Comparison of ENCODE assay signal across 10 cellular contexts in the genomic region with DNA sequence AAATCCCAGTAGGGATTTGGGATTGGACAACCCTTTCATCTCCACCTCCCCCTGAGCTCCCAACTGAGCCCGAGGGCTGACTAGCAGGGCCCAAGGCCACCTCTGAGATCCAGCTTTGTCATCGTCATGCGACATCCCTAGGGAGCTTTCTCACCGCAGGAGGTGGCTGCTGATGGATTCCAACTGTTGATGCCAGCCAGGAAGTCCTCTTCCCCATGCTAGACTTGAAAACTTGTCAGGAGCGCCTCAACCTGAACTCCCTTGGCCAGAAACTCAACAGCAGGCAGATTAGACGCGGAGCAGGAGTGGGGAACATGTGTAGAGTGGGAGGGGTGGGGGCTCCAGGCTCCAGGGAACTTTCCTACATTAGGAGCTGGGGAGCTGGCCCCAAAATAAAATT. TPM values are rescaled to one million over a fixed set of nuclear protein-coding genes. Genes with fewer than 3 reads are reported as not detected.
A peak's percentile ranks its signal among the peaks of the same experiment; 100 is the strongest.
DNase-seq lines count a peak whose midpoint lies in the region; ATAC-seq, FAIRE-seq and TF ChIP-seq lines count a peak whose summit lies in the region.
"Had no signal": no experiment of that assay in that cellular context is flagged by ENCODE, and none has a peak within 500 bp of the region (broad histone marks: within the 10 kb centered on the region; RNA-seq: fewer than 3 reads in every experiment).

No MANE protein-coding gene starts in this region.

- no peak overlapping the region for H2BK15ac ChIP-seq in H1 (ENCODE audit: low read length)

- no peak overlapping the region for H2BK120ac ChIP-seq in H1 (replicated peaks; ENCODE audit: low read depth, low read length)

- no peak overlapping the region for H3K4me2 ChIP-seq in H1 (ENCODE audit: insufficient read depth in 1 of 2, low read depth in 2 of 2, low read length in 2 of 2)

- no peaks in the 10 kb centered on the region for H3K4me1 ChIP-seq in HEK293 (ENCODE audit: control insufficient read depth, insufficient read depth, low read length)
- no peaks in the 10 kb centered on the region for H3K4me1 ChIP-seq in H1 (replicated peaks in 1 of 4; ENCODE audit: control insufficient read depth in 3 of 4, insufficient read depth in 4 of 4, low read length in 3 of 4)

- no peak overlapping the region for H3K23ac ChIP-seq in H1 (ENCODE audit: insufficient read length)

- H2AFZ ChIP-seq in H1 (ENCODE audit: low read length) = no peak overlapping the region

- H3K23me2 ChIP-seq in H1 (ENCODE audit: low read depth, low read length) = no peaks in the 10 kb centered on the region

- TF ChIP-seq CTCF in HEK293 (tag by site-specific recombination; IDR thresholded peaks at IDR 0.05) = no peak
- no peak for TF ChIP-seq CTCF in H1 (IDR thresholded peaks at IDR 0.05; ENCODE audit: control extremely low read depth in 1 of 3, insufficient read depth in 1 of 3, low read depth in 1 of 3, low read length in 3 of 3)
- no peak for TF ChIP-seq CTCF in neural crest cell (conservative IDR thresholded peaks at IDR 0.05)

- no peak overlapping the region; the same call in 1 of the 2 replicates for H3K18ac ChIP-seq in H1 (ENCODE audit: extremely low read depth, low read length)

- peak overlapping the region; percentile 17; the same call in 1 of the 2 replicates for H2BK12ac ChIP-seq in H1 (ENCODE audit: low read depth, low read length)

- H4K91ac ChIP-seq in H1 (replicated peaks; ENCODE audit: insufficient read length, low read length) = no peak overlapping the region

- H3K27ac Mint-ChIP-seq in neural crest cell (ENCODE audit: unreplicated experiment) = peak overlapping the region; percentile 78

- no peaks in the 10 kb centered on the region for H3K9me3 ChIP-seq in HEK293 (ENCODE audit: control insufficient read depth, insufficient read depth, low read depth, low read length)
- H3K9me3 ChIP-seq in H1 (ENCODE audit: insufficient read depth in 2 of 2, low read depth in 1 of 2, low read length in 1 of 2) = no peaks in the 10 kb centered on the region

- no peak overlapping the region for H3K14ac ChIP-seq in H1 (ENCODE audit: insufficient read length)

- no peaks in the 10 kb centered on the region for H3K27me3 Mint-ChIP-seq in neural crest cell (ENCODE audit: low read depth)

- 78% methylated on average over 7 of the region's 7 CpGs; no CpG with 5 or more reads in 1 of the 2 experiments for WGBS in H1 (ENCODE audit: extremely low coverage in 1 of 2, insufficient coverage in 1 of 2, insufficient read length in 1 of 2, insufficient replicate concordance in 2 of 2, low coverage in 1 of 2, low lambda C conversion rate in 2 of 2, missing lambda C conversion rate in 1 of 2), 2 experiments

- no peaks in the 10 kb centered on the region for H3K9me3 Mint-ChIP-seq in neural crest cell

- no peak overlapping the region for H3K4me3 ChIP-seq in HEK293 (ENCODE audit: low read depth, low read length)
- H3K4me3 ChIP-seq in H1 (ENCODE audit: extremely low read depth in 1 of 4, insufficient read depth in 2 of 4, low read depth in 3 of 4, low read length in 4 of 4) = no peak overlapping the region

- H4K20me1 ChIP-seq in H1 (replicated peaks in 1 of 2; ENCODE audit: control insufficient read depth in 1 of 2, insufficient read depth in 2 of 2, low read length in 2 of 2) = no peaks in the 10 kb centered on the region

- no peaks in the 10 kb centered on the region for H3K27me3 ChIP-seq in H1 (replicated peaks in 1 of 4; ENCODE audit: control insufficient read depth in 3 of 4, extremely low read depth in 1 of 4, insufficient read depth in 3 of 4, low read length in 3 of 4)

- TF ChIP-seq POLR2A in H1 (IDR thresholded peaks at IDR 0.05; ENCODE audit: control extremely low read depth in 1 of 2, low read depth in 2 of 2, low read length in 2 of 2) = no peak

- no peak for ATAC-seq in HG03521 (IDR thresholded peaks at IDR 0.05; ENCODE audit: unreplicated experiment)

- FAIRE-seq in H1 (lab: Jason Lieb, UNC) = no peak
- FAIRE-seq: colon had no signal

- H4K8ac ChIP-seq in H1 (ENCODE audit: extremely low read depth, insufficient read depth, low read length) = no peak overlapping the region

- no peak for TF ChIP-seq EP300 in H1 (IDR thresholded peaks at IDR 0.05; ENCODE audit: borderline replicate concordance in 1 of 2, low read depth in 2 of 2, low read length in 2 of 2)

- 0 out of 2 replicates have a peak overlapping the region, but pooled peaks have one; percentile 3 for H2AK5ac ChIP-seq in H1 (ENCODE audit: low read depth, low read length)

- no peak overlapping the region for H3K9ac ChIP-seq in H1 (replicated peaks in 1 of 4; ENCODE audit: extremely low read depth in 1 of 4, low read depth in 3 of 4, low read length in 3 of 4)

- H3K4me3 Mint-ChIP-seq in neural crest cell = no peak overlapping the region

- H3K4me1 Mint-ChIP-seq in neural crest cell = peaks cover 26% of the 10 kb centered on the region

- no peaks in the 10 kb centered on the region for H3K79me2 ChIP-seq in H1 (ENCODE audit: control insufficient read depth in 1 of 2, insufficient read depth in 2 of 2, low read length in 2 of 2)

- no peak overlapping the region for H3K56ac ChIP-seq in H1 (replicated peaks; ENCODE audit: insufficient read length, low read depth, low read length)

- H4K5ac ChIP-seq in H1 (ENCODE audit: insufficient read length, low read depth, low read length) = no peak overlapping the region

- H3K4ac ChIP-seq in H1 (replicated peaks; ENCODE audit: insufficient read length, low read depth, low read length) = no peak overlapping the region

- H3K79me1 ChIP-seq in H1 (ENCODE audit: low read depth, low read length) = no peaks in the 10 kb centered on the region

- POLR2A ChIA-PET in HEK293 (lab: Yijun Ruan, JAX) = no interaction called here
- POLR2A ChIA-PET in H1 (lab: Charles Lee; ENCODE audit: partially characterized antibody) = no interaction called here

- no peak overlapping the region for H2BK20ac ChIP-seq in H1 (ENCODE audit: low read length)

- H3K36me3 ChIP-seq in HEK293 (ENCODE audit: control insufficient read depth in 2 of 2, insufficient read depth in 1 of 2, low read length in 2 of 2) = no peaks in the 10 kb centered on the region
- no peaks in the 10 kb centered on the region for H3K36me3 ChIP-seq in H1 (ENCODE audit: control insufficient read depth in 2 of 4, insufficient read depth in 4 of 4, low read length in 3 of 4)

- TF ChIP-seq RAD21 in H1 (IDR thresholded peaks at IDR 0.05 in 1 of 2, conservative IDR thresholded peaks at IDR 0.05 in 1 of 2; ENCODE audit: low read depth in 2 of 2, low read length in 2 of 2) = no peak

- no peak overlapping the region for H3K27ac ChIP-seq in HEK293 (ENCODE audit: extremely low read depth, low read depth, low read length)
- H3K27ac ChIP-seq in H1 (ENCODE audit: low read depth, low read length) = no peak overlapping the region

- peak; percentile 46 for DNase-seq in AG20443 (ENCODE audit: low spot score)
- DNase-seq in H1 (ENCODE audit: low read depth in 1 of 2, low spot score in 2 of 2) = no peak
- DNase-seq in neural crest cell (ENCODE audit: low read depth, low spot score) = no peak
- DNase-seq in effector CD4-positive, alpha-beta T cell = no peak
- no peak for DNase-seq in activated naive CD4-positive, alpha-beta T cell treated with Interleukin-2 at 50 U/mL for 16 hours
- DNase-seq in mucosa of gallbladder (ENCODE audit: low spot score) = no peak
- DNase-seq: Karpas-422 had no signal

- CTCF ChIA-PET in HEK293 (lab: Yijun Ruan, JAX) (no interaction called here), H1 (lab: Charles Lee; ENCODE audit: partially characterized antibody) (interaction anchor here (0.9 kb wide), 1 partner anchor 9 kb away, joined by 3 read pairs; no protein-coding TSS in a partner anchor)

- H2BK5ac ChIP-seq in H1 (ENCODE audit: low read depth, low read length) = no peak overlapping the region

- H3K36me3 Mint-ChIP-seq in neural crest cell (ENCODE audit: low read depth) = no peaks in the 10 kb centered on the region

TF ChIP-seq in HEK293, 187 proteins besides CTCF, POLR2A, EP300 and RAD21 (continues in another document):
- peak; percentile 60; the same call in 1 of the 2 replicates for TF ChIP-seq SCRT2 (tag by site-specific recombination; IDR thresholded peaks at IDR 0.05)
- TF ChIP-seq ZNF558 (tag by site-specific recombination; IDR thresholded peaks at IDR 0.05) = no peak
- TF ChIP-seq ZNF629 (tag by site-specific recombination; IDR thresholded peaks at IDR 0.05) = no peak
- TF ChIP-seq, protein P1, sequence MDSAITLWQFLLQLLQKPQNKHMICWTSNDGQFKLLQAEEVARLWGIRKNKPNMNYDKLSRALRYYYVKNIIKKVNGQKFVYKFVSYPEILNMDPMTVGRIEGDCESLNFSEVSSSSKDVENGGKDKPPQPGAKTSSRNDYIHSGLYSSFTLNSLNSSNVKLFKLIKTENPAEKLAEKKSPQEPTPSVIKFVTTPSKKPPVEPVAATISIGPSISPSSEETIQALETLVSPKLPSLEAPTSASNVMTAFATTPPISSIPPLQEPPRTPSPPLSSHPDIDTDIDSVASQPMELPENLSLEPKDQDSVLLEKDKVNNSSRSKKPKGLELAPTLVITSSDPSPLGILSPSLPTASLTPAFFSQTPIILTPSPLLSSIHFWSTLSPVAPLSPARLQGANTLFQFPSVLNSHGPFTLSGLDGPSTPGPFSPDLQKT (IDR thresholded peaks at IDR 0.05; ENCODE audit: borderline replicate concordance, low read depth, low read length) = no peak

TF ChIP-seq in H1, 55 proteins besides CTCF, POLR2A, EP300 and RAD21 (continues in another document):
- no peak for TF ChIP-seq SRF (IDR thresholded peaks at IDR 0.05; ENCODE audit: low read depth, low read length)
- TF ChIP-seq BACH1 (IDR thresholded peaks at IDR 0.05; ENCODE audit: low read length) = no peak
- no peak for TF ChIP-seq NRF1 (IDR thresholded peaks at IDR 0.05; ENCODE audit: low read depth, low read length)
- no peak for TF ChIP-seq TEAD4 (IDR thresholded peaks at IDR 0.05; ENCODE audit: low read depth, low read length)
- no peak for TF ChIP-seq FOSL1 (IDR thresholded peaks at IDR 0.05; ENCODE audit: insufficient read depth, low read depth, low read length)
- no peak for TF ChIP-seq MAFK (IDR thresholded peaks at IDR 0.05; ENCODE audit: low read depth, low read length)
- TF ChIP-seq RNF2 (IDR thresholded peaks at IDR 0.05; ENCODE audit: borderline replicate concordance, low read depth, low read length, missing control alignments, poor library complexity, severe bottlenecking) = no peak
- TF ChIP-seq JUND (IDR thresholded peaks at IDR 0.05; ENCODE audit: low read length) = no peak
- no peak for TF ChIP-seq SUZ12 (IDR thresholded peaks at IDR 0.05; ENCODE audit: low read length)

RNA-seq across cellular contexts. Expression of a gene that starts 34.3 kb away (rescaled TPM):
- total RNA-seq in H1 (2021; fragmentation: NEBNext Ultra II Directional; extraction: Animal tissue kit (Norgen Biotek cat#: 25700)) = 7.4 and 7.5 TPM in 2 replicates
- 6.0 and 8.1 TPM in 2 replicates for polyA plus RNA-seq in H1 (2011; rRNA removed)
- polyA plus RNA-seq in H1 (2011; cell fraction: cytosol; rRNA removed) = 8.1 TPM
- 16.5 TPM for polyA plus RNA-seq in H1 (2011; cell fraction: nucleus; rRNA removed)
- 5.2 to 7.4 TPM (median 6.3 TPM) in 4 replicates for polyA plus RNA-seq in H1 (2012, experiment 1 of 2)
- polyA plus RNA-seq in H1 (2012, experiment 2 of 2) = 4.9 TPM
- 5.3 TPM for polyA plus RNA-seq in H1 (2013, experiment 1 of 2)
- polyA plus RNA-seq in H1 (2013, experiment 2 of 2) = 3.7 TPM
- polyA minus RNA-seq in H1 (2011; rRNA and poly(A)+ RNA removed) = 1.8 and 2.9 TPM in 2 replicates
- 6.0 TPM for polyA minus RNA-seq in H1 (2011; cell fraction: cytosol; rRNA and poly(A)+ RNA removed)
- polyA minus RNA-seq in H1 (2011; cell fraction: nucleus; rRNA and poly(A)+ RNA removed) = 13.4 TPM
- total RNA-seq in neural crest cell (16.0 and 19.2 TPM in 2 replicates), mucosa of gallbladder (15.4 TPM)
